In genomic region chr2:170324640-170325046, GRCh38 we compare ENCODE assay signal across 8 cellular contexts.
A peak's percentile ranks its signal among the peaks of the same experiment; 100 is the strongest.
DNase-seq lines count a peak whose midpoint lies in the region; ATAC-seq and TF ChIP-seq lines count a peak whose summit lies in the region.

No MANE protein-coding gene starts in this region.

- intact Hi-C loops in CD14-positive monocyte (cut with micrococcal nuclease): no loop called here
- intact Hi-C loops in activated CD4-positive, alpha-beta T cell treated with anti-CD3 and anti-CD28 coated beads, Interleukin-2, amount 10 ng/mL, durations not matched to agents 24 days and 14 days (cut with micrococcal nuclease): loop anchor here (1.0 to 10.0 kb wide), 4 partner anchors 37 to 548 kb away; partner anchors contain the start of gene SP5

- H3K4me1 Mint-ChIP-seq in CD14-positive monocyte: no peaks in the 10 kb centered on the region
- no peaks in the 10 kb centered on the region for H3K4me1 Mint-ChIP-seq in activated CD4-positive, alpha-beta T cell treated with anti-CD3 and anti-CD28 coated beads, Interleukin-2, amount 10 ng/mL, durations not matched to agents 24 days and 14 days

- no peak overlapping the region for H3K4me3 Mint-ChIP-seq in CD14-positive monocyte
- H3K4me3 Mint-ChIP-seq in activated CD4-positive, alpha-beta T cell treated with anti-CD3 and anti-CD28 coated beads, Interleukin-2, amount 10 ng/mL, durations not matched to agents 24 days and 14 days: no peak overlapping the region

- ATAC-seq in GM18520 (IDR thresholded peaks at IDR 0.05; ENCODE audit: unreplicated experiment): no peak
- no peak for ATAC-seq in GM19351 (IDR thresholded peaks at IDR 0.05; ENCODE audit: unreplicated experiment)

- no peak overlapping the region for H3K27ac Mint-ChIP-seq in CD14-positive monocyte
- H3K27ac Mint-ChIP-seq in activated CD4-positive, alpha-beta T cell treated with anti-CD3 and anti-CD28 coated beads, Interleukin-2, amount 10 ng/mL, durations not matched to agents 24 days and 14 days: no peak overlapping the region

- H3K27me3 Mint-ChIP-seq in CD14-positive monocyte (ENCODE audit: low read depth in 3 of 3): peaks cover 0 to 3% (median 0%) of the 10 kb centered on the region in 3 donors
- peaks cover 6% of the 10 kb centered on the region for H3K27me3 Mint-ChIP-seq in activated CD4-positive, alpha-beta T cell treated with anti-CD3 and anti-CD28 coated beads, Interleukin-2, amount 10 ng/mL, durations not matched to agents 24 days and 14 days

- H3K9me3 Mint-ChIP-seq in CD14-positive monocyte: peaks cover 0 to 12% (median 3%) of the 10 kb centered on the region in 7 donors
- no peaks in the 10 kb centered on the region for H3K9me3 Mint-ChIP-seq in activated CD4-positive, alpha-beta T cell treated with anti-CD3 and anti-CD28 coated beads, Interleukin-2, amount 10 ng/mL, durations not matched to agents 24 days and 14 days

- DNase-seq in CD14-positive monocyte (ENCODE audit: low spot score) (no peak), GM20000 (ENCODE audit: low spot score) (peak; percentile 41), NCI-H2227 (lab: John Stamatoyannopoulos, UW; ENCODE audit: unreplicated experiment) (peak; percentile 84), foreskin fibroblast (peak; percentile 23 to 65), renal cortical epithelial cell (ENCODE audit: low read depth) (peak; percentile 53)
- DNase-seq in activated CD4-positive, alpha-beta T cell treated with anti-CD3 and anti-CD28 coated beads, Interleukin-2, amount 10 ng/mL, durations not matched to agents 24 days and 14 days: peak; percentile 85

- no peaks in the 10 kb centered on the region for H3K36me3 Mint-ChIP-seq in CD14-positive monocyte
- H3K36me3 Mint-ChIP-seq in activated CD4-positive, alpha-beta T cell treated with anti-CD3 and anti-CD28 coated beads, Interleukin-2, amount 10 ng/mL, durations not matched to agents 24 days and 14 days (ENCODE audit: low read depth): no peaks in the 10 kb centered on the region

- TF ChIP-seq CTCF in CD14-positive monocyte (IDR thresholded peaks at IDR 0.05): peak; percentile 18
- TF ChIP-seq CTCF in GM20000 (IDR thresholded peaks at IDR 0.05; ENCODE audit: extremely low read depth, missing control alignments): peak; percentile 67
- TF ChIP-seq CTCF in foreskin fibroblast (IDR thresholded peaks at IDR 0.05; ENCODE audit: low read depth, low read length): peak; percentile 61

- no peak overlapping the region for H3K4me3 ChIP-seq in foreskin fibroblast (ENCODE audit: low read depth in 1 of 2, low read length in 2 of 2)
